Comparison of ENCODE assay signal across 10 cellular contexts in genomic region chr11:116379185-116379828, GRCh38.
DNase-seq lines count a peak whose midpoint lies in the region; TF ChIP-seq lines count a peak whose summit lies in the region.
"Had no signal": no experiment of that assay in that cellular context is flagged by ENCODE, and none has a peak within 500 bp of the region (broad histone marks: within the 10 kb centered on the region; RNA-seq: fewer than 3 reads in every experiment).

No MANE protein-coding gene starts in this region.

- intact Hi-C loops in activated CD4-positive, alpha-beta T cell treated with anti-CD3 and anti-CD28 coated beads, Interleukin-2, amount 10 ng/mL, durations not matched to agents 24 days and 14 days (cut with micrococcal nuclease): no loop called here
- intact Hi-C loops in activated T-helper 1 cell treated with anti-CD3 and anti-CD28 coated beads, Interleukin-12 subunit alpha, Interleukin-12 subunit beta, Interleukin-2, Interleukin-4 antibody, amounts not matched to agents 30 ng/mL and 10 ng/mL and 1 ng/mL, durations not matched to agents 14 hours and 24 hours and 36 hours (cut with micrococcal nuclease): no loop called here

- DNase-seq in activated CD4-positive, alpha-beta T cell treated with anti-CD3 and anti-CD28 coated beads, Interleukin-2, amount 10 ng/mL, durations not matched to agents 24 days and 14 days: peak; percentile 73
- no peak for DNase-seq in activated CD4-positive, alpha-beta T cell treated with anti-CD3 and anti-CD28 coated beads, Interleukin-2, amount 50 U/mL, for 1 hour
- DNase-seq in OCI-M1 (lab: John Stamatoyannopoulos, UW) (peak; percentile 56), endothelial cell (ENCODE audit: low spot score) (peak; percentile 76), retina (peak; percentile 62), SKM-1 (lab: John Stamatoyannopoulos, UW; ENCODE audit: unreplicated experiment) (no peak), AG20443 (ENCODE audit: low spot score) (no peak)
- DNase-seq in activated T-helper 1 cell treated with anti-CD3 and anti-CD28 coated beads, Interleukin-12 subunit alpha, Interleukin-12 subunit beta, Interleukin-2, Interleukin-4 antibody, amounts not matched to agents 30 ng/mL and 10 ng/mL and 1 ng/mL, durations not matched to agents 14 hours and 24 hours and 36 hours (ENCODE audit: low spot score): no peak
- DNase-seq: activated B cell treated with CpG ODN at 0.5 μM for 24 hours, dorsolateral prefrontal cortex had no signal

- H3K9me3 Mint-ChIP-seq in activated CD4-positive, alpha-beta T cell treated with anti-CD3 and anti-CD28 coated beads, Interleukin-2, amount 10 ng/mL, durations not matched to agents 24 days and 14 days: no peaks in the 10 kb centered on the region
- H3K9me3 Mint-ChIP-seq in endothelial cell (ENCODE audit: unreplicated experiment): no peaks in the 10 kb centered on the region
- no peaks in the 10 kb centered on the region for H3K9me3 Mint-ChIP-seq in activated T-helper 1 cell treated with anti-CD3 and anti-CD28 coated beads, Interleukin-12 subunit alpha, Interleukin-12 subunit beta, Interleukin-2, Interleukin-4 antibody, amounts not matched to agents 30 ng/mL and 10 ng/mL and 1 ng/mL, durations not matched to agents 14 hours and 24 hours and 36 hours
- H3K9me3 Mint-ChIP-seq: activated B cell treated with CpG ODN at 0.5 μM for 24 hours had no signal

- TF ChIP-seq CTCF in endothelial cell (IDR thresholded peaks at IDR 0.05; ENCODE audit: unreplicated experiment): no peak

- H3K27me3 Mint-ChIP-seq in activated CD4-positive, alpha-beta T cell treated with anti-CD3 and anti-CD28 coated beads, Interleukin-2, amount 10 ng/mL, durations not matched to agents 24 days and 14 days: no peaks in the 10 kb centered on the region
- H3K27me3 Mint-ChIP-seq in endothelial cell (ENCODE audit: unreplicated experiment): peaks cover 4% of the 10 kb centered on the region
- H3K27me3 Mint-ChIP-seq in activated T-helper 1 cell treated with anti-CD3 and anti-CD28 coated beads, Interleukin-12 subunit alpha, Interleukin-12 subunit beta, Interleukin-2, Interleukin-4 antibody, amounts not matched to agents 30 ng/mL and 10 ng/mL and 1 ng/mL, durations not matched to agents 14 hours and 24 hours and 36 hours (ENCODE audit: insufficient read depth): peaks cover 3% of the 10 kb centered on the region
- H3K27me3 Mint-ChIP-seq: activated B cell treated with CpG ODN at 0.5 μM for 24 hours had no signal

- H3K4me1 Mint-ChIP-seq in activated CD4-positive, alpha-beta T cell treated with anti-CD3 and anti-CD28 coated beads, Interleukin-2, amount 10 ng/mL, durations not matched to agents 24 days and 14 days: no peaks in the 10 kb centered on the region
- H3K4me1 Mint-ChIP-seq in endothelial cell (ENCODE audit: unreplicated experiment): no peaks in the 10 kb centered on the region
- H3K4me1 Mint-ChIP-seq in activated T-helper 1 cell treated with anti-CD3 and anti-CD28 coated beads, Interleukin-12 subunit alpha, Interleukin-12 subunit beta, Interleukin-2, Interleukin-4 antibody, amounts not matched to agents 30 ng/mL and 10 ng/mL and 1 ng/mL, durations not matched to agents 14 hours and 24 hours and 36 hours (ENCODE audit: low read depth): no peaks in the 10 kb centered on the region
- H3K4me1 Mint-ChIP-seq: activated B cell treated with CpG ODN at 0.5 μM for 24 hours had no signal

- H3K4me3 Mint-ChIP-seq in activated CD4-positive, alpha-beta T cell treated with anti-CD3 and anti-CD28 coated beads, Interleukin-2, amount 10 ng/mL, durations not matched to agents 24 days and 14 days: no peak overlapping the region
- H3K4me3 Mint-ChIP-seq in endothelial cell (ENCODE audit: unreplicated experiment): no peak overlapping the region
- no peak overlapping the region for H3K4me3 Mint-ChIP-seq in activated T-helper 1 cell treated with anti-CD3 and anti-CD28 coated beads, Interleukin-12 subunit alpha, Interleukin-12 subunit beta, Interleukin-2, Interleukin-4 antibody, amounts not matched to agents 30 ng/mL and 10 ng/mL and 1 ng/mL, durations not matched to agents 14 hours and 24 hours and 36 hours
- H3K4me3 Mint-ChIP-seq: activated B cell treated with CpG ODN at 0.5 μM for 24 hours had no signal

- no peaks in the 10 kb centered on the region for H3K36me3 Mint-ChIP-seq in activated CD4-positive, alpha-beta T cell treated with anti-CD3 and anti-CD28 coated beads, Interleukin-2, amount 10 ng/mL, durations not matched to agents 24 days and 14 days (ENCODE audit: low read depth)
- H3K36me3 Mint-ChIP-seq in endothelial cell (ENCODE audit: low read depth, unreplicated experiment): no peaks in the 10 kb centered on the region
- no peaks in the 10 kb centered on the region for H3K36me3 Mint-ChIP-seq in activated T-helper 1 cell treated with anti-CD3 and anti-CD28 coated beads, Interleukin-12 subunit alpha, Interleukin-12 subunit beta, Interleukin-2, Interleukin-4 antibody, amounts not matched to agents 30 ng/mL and 10 ng/mL and 1 ng/mL, durations not matched to agents 14 hours and 24 hours and 36 hours (ENCODE audit: low read depth)

- no peak overlapping the region for H3K27ac Mint-ChIP-seq in activated CD4-positive, alpha-beta T cell treated with anti-CD3 and anti-CD28 coated beads, Interleukin-2, amount 10 ng/mL, durations not matched to agents 24 days and 14 days
- no peak overlapping the region for H3K27ac Mint-ChIP-seq in endothelial cell (ENCODE audit: unreplicated experiment)
- no peak overlapping the region for H3K27ac Mint-ChIP-seq in activated T-helper 1 cell treated with anti-CD3 and anti-CD28 coated beads, Interleukin-12 subunit alpha, Interleukin-12 subunit beta, Interleukin-2, Interleukin-4 antibody, amounts not matched to agents 30 ng/mL and 10 ng/mL and 1 ng/mL, durations not matched to agents 14 hours and 24 hours and 36 hours
- H3K27ac Mint-ChIP-seq: activated B cell treated with CpG ODN at 0.5 μM for 24 hours had no signal

Comparison
In these comparisons a context has a peak if more than half of its experiments do, and no peak if none do; other contexts are left out.
1. DNase-seq: peak in activated CD4-positive, alpha-beta T cell treated with anti-CD3 and anti-CD28 coated beads, Interleukin-2, amount 10 ng/mL, durations not matched to agents 24 days and 14 days (single experiment), OCI-M1 (single experiment), endothelial cell (single experiment) and retina (single experiment); none in activated CD4-positive, alpha-beta T cell treated with anti-CD3 and anti-CD28 coated beads, Interleukin-2, amount 50 U/mL, for 1 hour (single experiment), SKM-1 (single experiment), AG20443 (single experiment) and activated T-helper 1 cell treated with anti-CD3 and anti-CD28 coated beads, Interleukin-12 subunit alpha, Interleukin-12 subunit beta, Interleukin-2, Interleukin-4 antibody, amounts not matched to agents 30 ng/mL and 10 ng/mL and 1 ng/mL, durations not matched to agents 14 hours and 24 hours and 36 hours (single experiment).